ENCODE assay signal across 18 cellular contexts in genomic region chr10:125034671-125035070, GRCh38.
DNase-seq lines count a peak whose midpoint lies in the region; ATAC-seq and TF ChIP-seq lines count a peak whose summit lies in the region.
"Had no signal": no experiment of that assay in that cellular context is flagged by ENCODE, and none has a peak within 500 bp of the region (broad histone marks: within the 10 kb centered on the region; RNA-seq: fewer than 3 reads in every experiment).

No MANE protein-coding gene starts in this region.

- H3K27ac ChIP-seq in endodermal cell (ENCODE audit: low read depth, low read length) = no peak overlapping the region
- H3K27ac ChIP-seq: neural progenitor cell, Peyer's patch had no signal

- ATAC-seq in GM18907 (IDR thresholded peaks at IDR 0.05; ENCODE audit: unreplicated experiment) (no peak), HG03280 (IDR thresholded peaks at IDR 0.05; ENCODE audit: unreplicated experiment) (no peak)
- ATAC-seq: stimulated activated memory B cell treated with anti-CD40 and anti-IgM and Interleukin-4, amounts not matched to agents 10 μg/mL and 1 μg/mL and 100 μg/mL, for 72 hours had no signal

- no peaks in the 10 kb centered on the region for H3K9me3 ChIP-seq in endodermal cell (ENCODE audit: control insufficient read depth, low read length)
- H3K9me3 ChIP-seq: BE2C, Peyer's patch, sigmoid colon had no signal

- H3K36me3 Mint-ChIP-seq in endodermal cell (ENCODE audit: low read depth) (peaks cover 41% of the 10 kb centered on the region), nephron (ENCODE audit: low read depth) (peaks cover 52% of the 10 kb centered on the region)
- H3K36me3 Mint-ChIP-seq: stimulated activated memory B cell treated with anti-CD40 and anti-IgM and Interleukin-4, amounts not matched to agents 10 μg/mL and 1 μg/mL and 100 μg/mL, for 72 hours had no signal

- H3K9ac ChIP-seq in endodermal cell (ENCODE audit: extremely low read depth, low read length, poor library complexity, severe bottlenecking) = no peak overlapping the region
- H3K9ac ChIP-seq: neural progenitor cell had no signal

- H3K27me3 Mint-ChIP-seq in endodermal cell (ENCODE audit: insufficient read depth) (no peaks in the 10 kb centered on the region), nephron (ENCODE audit: low read depth) (no peaks in the 10 kb centered on the region)

- DNase-seq in AG09309 (ENCODE audit: low read depth) = no peak
- peak; percentile 33 for DNase-seq in M059J (ENCODE audit: low read depth)
- DNase-seq in endodermal cell = no peak
- no peak for DNase-seq in ACHN
- DNase-seq in AG08396 (ENCODE audit: low spot score) = no peak
- DNase-seq: activated CD4-positive, CD25-positive, alpha-beta regulatory T cell treated with anti-CD3 and anti-CD28 coated beads, Interleukin-2, amount 50 U/mL, for 72 hours; activated naive CD4-positive, alpha-beta T cell treated with Interleukin-2 at 50 U/mL for 16 hours; BE2C; DMS79 treated with DMSO at 0.1 percent for 48 hours; NCI-H146; Peyer's patch; sigmoid colon; T-helper 1 cell had no signal

- TF ChIP-seq CTCF in AG09309 (IDR thresholded peaks at IDR 0.05; ENCODE audit: control insufficient read depth, insufficient read depth, low read depth, low read length, missing control alignments) (no peak), endodermal cell (conservative IDR thresholded peaks at IDR 0.05) (no peak), nephron (IDR thresholded peaks at IDR 0.05; ENCODE audit: unreplicated experiment in 3 of 3) (no peak)

- in situ Hi-C loops in ACHN (cut with HindIII; ENCODE audit: low pct_ligation_motif_present, low pct_unique_long_range_greater_than_20kb, low sequenced_read_pairs) = no loop called here

- no peak overlapping the region for H3K4me3 Mint-ChIP-seq in endodermal cell
- no peak overlapping the region for H3K4me3 Mint-ChIP-seq in nephron
- H3K4me3 Mint-ChIP-seq: neural progenitor cell; stimulated activated memory B cell treated with anti-CD40 and anti-IgM and Interleukin-4, amounts not matched to agents 10 μg/mL and 1 μg/mL and 100 μg/mL, for 72 hours had no signal

- no peaks in the 10 kb centered on the region for H3K27me3 ChIP-seq in endodermal cell (ENCODE audit: control insufficient read depth, insufficient read depth, low read length, poor library complexity, severe bottlenecking)
- H3K27me3 ChIP-seq: BE2C, neural progenitor cell, Peyer's patch, sigmoid colon had no signal

- H3K4me3 ChIP-seq in AG09309 (ENCODE audit: control insufficient read depth, low read depth, low read length) = peak overlapping the region; percentile 1; the same call in 1 of the 2 replicates
- H3K4me3 ChIP-seq in endodermal cell (ENCODE audit: low read length) = no peak overlapping the region
- H3K4me3 ChIP-seq: neural progenitor cell, Peyer's patch, sigmoid colon had no signal

- H3K4me1 Mint-ChIP-seq in endodermal cell = peaks cover 42% of the 10 kb centered on the region
- peaks cover 65% of the 10 kb centered on the region for H3K4me1 Mint-ChIP-seq in nephron
- H3K4me1 Mint-ChIP-seq: stimulated activated memory B cell treated with anti-CD40 and anti-IgM and Interleukin-4, amounts not matched to agents 10 μg/mL and 1 μg/mL and 100 μg/mL, for 72 hours had no signal

- WGBS in endodermal cell (ENCODE audit: insufficient coverage in 1 of 2, insufficient read length in 1 of 2), 2 experiments = 82 to 87% methylated on average over 3 to 4 of the region's 4 CpGs

- peaks cover 6% of the 10 kb centered on the region for H3K4me1 ChIP-seq in endodermal cell (ENCODE audit: control insufficient read depth, insufficient read depth, low read length)
- H3K4me1 ChIP-seq: neural progenitor cell had no signal

- H3K36me3 ChIP-seq in endodermal cell (ENCODE audit: control insufficient read depth, insufficient read depth, low read length) = peaks cover 32% of the 10 kb centered on the region
- H3K36me3 ChIP-seq: neural progenitor cell, sigmoid colon had no signal

- H3K9me3 Mint-ChIP-seq in endodermal cell = no peaks in the 10 kb centered on the region
- H3K9me3 Mint-ChIP-seq in nephron = no peaks in the 10 kb centered on the region
- H3K9me3 Mint-ChIP-seq: neural progenitor cell; stimulated activated memory B cell treated with anti-CD40 and anti-IgM and Interleukin-4, amounts not matched to agents 10 μg/mL and 1 μg/mL and 100 μg/mL, for 72 hours had no signal

- H3K27ac Mint-ChIP-seq in endodermal cell = peak overlapping the region; percentile 18
- H3K27ac Mint-ChIP-seq in nephron = peak overlapping the region; percentile 29 to 64 (median 58)
- H3K27ac Mint-ChIP-seq: neural progenitor cell; stimulated activated memory B cell treated with anti-CD40 and anti-IgM and Interleukin-4, amounts not matched to agents 10 μg/mL and 1 μg/mL and 100 μg/mL, for 72 hours had no signal
